ENCODE assay signal across 18 cellular contexts in genomic region chr1:205111354-205111753, GRCh38. TPM values are rescaled to one million over a fixed set of nuclear protein-coding genes. Genes with fewer than 3 reads are reported as not detected.
DNase-seq lines count a peak whose midpoint lies in the region; ATAC-seq, FAIRE-seq and TF ChIP-seq lines count a peak whose summit lies in the region.
"Had no signal": no experiment of that assay in that cellular context is flagged by ENCODE, and none has a peak within 500 bp of the region (broad histone marks: within the 10 kb centered on the region; RNA-seq: fewer than 3 reads in every experiment).

No MANE protein-coding gene starts in this region.

- H4K5ac ChIP-seq in H1 (ENCODE audit: insufficient read length, low read depth, low read length): no peak overlapping the region

- H3K4me3 Mint-ChIP-seq in activated CD4-positive, alpha-beta T cell treated with anti-CD3 and anti-CD28 coated beads for 36 hours: no peak overlapping the region
- no peak overlapping the region for H3K4me3 Mint-ChIP-seq in activated CD4-positive, alpha-beta T cell treated with anti-CD3 and anti-CD28 coated beads, Interleukin-2, amount 10 ng/mL, durations not matched to agents 7 days and 5 days
- no peak overlapping the region for H3K4me3 Mint-ChIP-seq in glutamatergic neuron (ENCODE audit: unreplicated experiment)

- H3K27ac ChIP-seq in OCI-LY3 (ENCODE audit: low read length) (peak overlapping the region; percentile 59), H1 (ENCODE audit: low read depth, low read length) (no peak overlapping the region)
- H3K27ac ChIP-seq: SK-N-MC had no signal

- H2AFZ ChIP-seq in OCI-LY3 (ENCODE audit: low read depth, low read length): no peak overlapping the region
- no peak overlapping the region for H2AFZ ChIP-seq in H1 (ENCODE audit: low read length)

- no peak overlapping the region for H2BK5ac ChIP-seq in H1 (ENCODE audit: low read depth, low read length)

- H3K9me3 Mint-ChIP-seq in activated CD4-positive, alpha-beta T cell treated with anti-CD3 and anti-CD28 coated beads for 36 hours (ENCODE audit: low read depth): no peaks in the 10 kb centered on the region
- H3K9me3 Mint-ChIP-seq in activated CD4-positive, alpha-beta T cell treated with anti-CD3 and anti-CD28 coated beads, Interleukin-2, amount 10 ng/mL, durations not matched to agents 7 days and 5 days: no peaks in the 10 kb centered on the region
- no peaks in the 10 kb centered on the region for H3K9me3 Mint-ChIP-seq in glutamatergic neuron (ENCODE audit: unreplicated experiment)

- H3K4me2 ChIP-seq in OCI-LY3 (ENCODE audit: low read length): peak overlapping the region; percentile 44
- no peak overlapping the region for H3K4me2 ChIP-seq in H1 (ENCODE audit: insufficient read depth in 1 of 2, low read depth in 2 of 2, low read length in 2 of 2)

- H2BK15ac ChIP-seq in H1 (ENCODE audit: low read length): no peak overlapping the region

- H3K79me1 ChIP-seq in H1 (ENCODE audit: low read depth, low read length): no peaks in the 10 kb centered on the region

- H3K79me2 ChIP-seq in OCI-LY3 (ENCODE audit: low read length) (peaks cover 11% of the 10 kb centered on the region), H1 (ENCODE audit: control insufficient read depth in 1 of 2, insufficient read depth in 2 of 2, low read length in 2 of 2) (peaks cover 0 to 4% of the 10 kb centered on the region in 2 experiments; a peak in 1 of 4 replicates)

- H3K4ac ChIP-seq in H1 (replicated peaks; ENCODE audit: insufficient read length, low read depth, low read length): no peak overlapping the region

- no peak overlapping the region for H2BK20ac ChIP-seq in H1 (ENCODE audit: low read length)

- H2BK120ac ChIP-seq in H1 (replicated peaks; ENCODE audit: low read depth, low read length): no peak overlapping the region

- no peak overlapping the region for H3K18ac ChIP-seq in H1 (ENCODE audit: extremely low read depth, low read length)

- H3K23me2 ChIP-seq in H1 (ENCODE audit: low read depth, low read length): no peaks in the 10 kb centered on the region

- H3K27ac Mint-ChIP-seq in activated CD4-positive, alpha-beta T cell treated with anti-CD3 and anti-CD28 coated beads for 36 hours: peak overlapping the region; percentile 4
- no peak overlapping the region for H3K27ac Mint-ChIP-seq in activated CD4-positive, alpha-beta T cell treated with anti-CD3 and anti-CD28 coated beads, Interleukin-2, amount 10 ng/mL, durations not matched to agents 7 days and 5 days
- H3K27ac Mint-ChIP-seq in glutamatergic neuron (ENCODE audit: unreplicated experiment): no peak overlapping the region

- peaks cover 19% of the 10 kb centered on the region for H3K36me3 Mint-ChIP-seq in activated CD4-positive, alpha-beta T cell treated with anti-CD3 and anti-CD28 coated beads for 36 hours (ENCODE audit: low read depth)
- peaks cover 25% of the 10 kb centered on the region for H3K36me3 Mint-ChIP-seq in activated CD4-positive, alpha-beta T cell treated with anti-CD3 and anti-CD28 coated beads, Interleukin-2, amount 10 ng/mL, durations not matched to agents 7 days and 5 days (ENCODE audit: low read depth)
- peaks cover 10% of the 10 kb centered on the region for H3K36me3 Mint-ChIP-seq in glutamatergic neuron (ENCODE audit: unreplicated experiment)

- TF ChIP-seq CTCF in D721Med (IDR thresholded peaks at IDR 0.05; ENCODE audit: insufficient read depth, missing control alignments): no peak
- no peak for TF ChIP-seq CTCF in OCI-LY3 (IDR thresholded peaks at IDR 0.05; ENCODE audit: low read depth, low read length)
- TF ChIP-seq CTCF in H1 (IDR thresholded peaks at IDR 0.05; ENCODE audit: control extremely low read depth in 1 of 3, insufficient read depth in 1 of 3, low read depth in 1 of 3, low read length in 3 of 3): no peak
- TF ChIP-seq CTCF in glutamatergic neuron (IDR thresholded peaks at IDR 0.05; ENCODE audit: partially characterized antibody, unreplicated experiment): no peak

- H3K27me3 ChIP-seq in OCI-LY3 (ENCODE audit: low read depth, low read length): no peaks in the 10 kb centered on the region
- H3K27me3 ChIP-seq in H1 (replicated peaks in 1 of 4; ENCODE audit: control insufficient read depth in 3 of 4, extremely low read depth in 1 of 4, insufficient read depth in 3 of 4, low read length in 3 of 4): no peaks in the 10 kb centered on the region

- TF ChIP-seq POLR2A in H1 (IDR thresholded peaks at IDR 0.05; ENCODE audit: control extremely low read depth in 1 of 2, low read depth in 2 of 2, low read length in 2 of 2): no peak

- H3K23ac ChIP-seq in H1 (ENCODE audit: insufficient read length): no peak overlapping the region

- no peaks in the 10 kb centered on the region for H3K9me3 ChIP-seq in OCI-LY3 (ENCODE audit: insufficient read depth, low read length)
- H3K9me3 ChIP-seq in H1 (ENCODE audit: insufficient read depth in 2 of 2, low read depth in 1 of 2, low read length in 1 of 2): no peaks in the 10 kb centered on the region

- H4K91ac ChIP-seq in H1 (replicated peaks; ENCODE audit: insufficient read length, low read length): no peak overlapping the region

- TF ChIP-seq RAD21 in H1 (IDR thresholded peaks at IDR 0.05 in 1 of 2, conservative IDR thresholded peaks at IDR 0.05 in 1 of 2; ENCODE audit: low read depth in 2 of 2, low read length in 2 of 2): no peak

- H2AK5ac ChIP-seq in H1 (ENCODE audit: low read depth, low read length): no peak overlapping the region

- POLR2A ChIA-PET in activated CD4-positive, alpha-beta T cell treated with anti-CD3 and anti-CD28 coated beads for 36 hours (lab: Charles Lee): no interaction called here
- POLR2A ChIA-PET in activated CD4-positive, alpha-beta T cell treated with anti-CD3 and anti-CD28 coated beads, Interleukin-2, amount 10 ng/mL, durations not matched to agents 7 days and 5 days (lab: Charles Lee): interaction anchor here (0.6 kb wide), 1 partner anchor 19 kb away, joined by 3 read pairs; no protein-coding TSS in a partner anchor
- POLR2A ChIA-PET in H1 (lab: Charles Lee; ENCODE audit: partially characterized antibody): interaction anchor here (0.7 to 3.3 kb wide), 4 partner anchors 10 to 30 kb away, joined by 3 to 21 read pairs (median 4); partner anchors contain the start of gene RBBP5

- peak overlapping the region; percentile 30 for H3K56ac ChIP-seq in H1 (replicated peaks; ENCODE audit: insufficient read length, low read depth, low read length)

- FAIRE-seq in D721Med (lab: Jason Lieb, UNC) (peak; percentile 48), H1 (lab: Jason Lieb, UNC) (no peak)

- no peak overlapping the region for H2BK12ac ChIP-seq in H1 (ENCODE audit: low read depth, low read length)

- peak; percentile 30 for ATAC-seq in activated CD4-positive, alpha-beta T cell treated with anti-CD3 and anti-CD28 coated beads for 36 hours
- no peak for ATAC-seq in GM18517 (IDR thresholded peaks at IDR 0.05; ENCODE audit: unreplicated experiment)

- no peak overlapping the region for H3K14ac ChIP-seq in H1 (ENCODE audit: insufficient read length)

- DNase-seq in activated CD4-positive, alpha-beta T cell treated with anti-CD3 and anti-CD28 coated beads for 36 hours: no peak
- no peak for DNase-seq in activated CD4-positive, alpha-beta T cell treated with anti-CD3 and anti-CD28 coated beads, Interleukin-2, amount 10 ng/mL, durations not matched to agents 7 days and 5 days
- DNase-seq in D721Med (ENCODE audit: insufficient read length, low spot score) (no peak), H1 (ENCODE audit: low read depth in 1 of 2, low spot score in 2 of 2) (no peak), NCI-H187 treated with DMSO at 0.1 percent for 48 hours (lab: John Stamatoyannopoulos, UW) (no peak), glutamatergic neuron (no peak)
- DNase-seq: 8988T, COR-L47, GF-D8, H7, NCI-H1105, NCI-H2081 treated with DMSO at 0.1 percent for 48 hours, NCI-H774, OCI-M1, SHP77 had no signal

- H3K4me3 ChIP-seq in OCI-LY3 (ENCODE audit: low read length) (no peak overlapping the region), H1 (ENCODE audit: extremely low read depth in 1 of 4, insufficient read depth in 2 of 4, low read depth in 3 of 4, low read length in 4 of 4) (no peak overlapping the region)
- H3K4me3 ChIP-seq: SK-N-MC had no signal

- H3K36me3 ChIP-seq in OCI-LY3 (replicated peaks; ENCODE audit: low read depth, low read length) (peaks cover 48% of the 10 kb centered on the region), H1 (ENCODE audit: control insufficient read depth in 2 of 4, insufficient read depth in 4 of 4, low read length in 3 of 4) (peaks cover 2 to 28% (median 11%) of the 10 kb centered on the region in 4 experiments; a peak in 6 of 8 replicates)

- peaks cover 9% of the 10 kb centered on the region for H4K20me1 ChIP-seq in OCI-LY3 (ENCODE audit: insufficient read depth, low read length)
- peaks cover 0 to 3% of the 10 kb centered on the region in 2 experiments for H4K20me1 ChIP-seq in H1 (replicated peaks in 1 of 2; ENCODE audit: control insufficient read depth in 1 of 2, insufficient read depth in 2 of 2, low read length in 2 of 2)

- peaks cover 18% of the 10 kb centered on the region for H3K4me1 ChIP-seq in OCI-LY3 (ENCODE audit: low read length)
- H3K4me1 ChIP-seq in H1 (replicated peaks in 1 of 4; ENCODE audit: control insufficient read depth in 3 of 4, insufficient read depth in 4 of 4, low read length in 3 of 4): no peaks in the 10 kb centered on the region; a peak in 1 of 7 replicates

- H3K4me1 Mint-ChIP-seq in activated CD4-positive, alpha-beta T cell treated with anti-CD3 and anti-CD28 coated beads for 36 hours: peaks cover 8% of the 10 kb centered on the region
- H3K4me1 Mint-ChIP-seq in activated CD4-positive, alpha-beta T cell treated with anti-CD3 and anti-CD28 coated beads, Interleukin-2, amount 10 ng/mL, durations not matched to agents 7 days and 5 days: peaks cover 5% of the 10 kb centered on the region
- no peaks in the 10 kb centered on the region for H3K4me1 Mint-ChIP-seq in glutamatergic neuron (ENCODE audit: low read depth, unreplicated experiment)

- intact Hi-C loops in activated CD4-positive, alpha-beta T cell treated with anti-CD3 and anti-CD28 coated beads for 36 hours (cut with DNase I, micrococcal nuclease): no loop called here

- CTCF ChIA-PET in activated CD4-positive, alpha-beta T cell treated with anti-CD3 and anti-CD28 coated beads for 36 hours (lab: Charles Lee): interaction anchor here (0.7 to 3.8 kb wide), 3 partner anchors 10 to 30 kb away, joined by 3 to 27 read pairs (median 3); partner anchors contain the start of gene RBBP5
- CTCF ChIA-PET in activated CD4-positive, alpha-beta T cell treated with anti-CD3 and anti-CD28 coated beads, Interleukin-2, amount 10 ng/mL, durations not matched to agents 7 days and 5 days (lab: Charles Lee): interaction anchor here (1.5 kb wide), 2 partner anchors 10 to 38 kb away, joined by 3 read pairs; partner anchors contain the start of gene RBBP5
- CTCF ChIA-PET in H1 (lab: Charles Lee; ENCODE audit: partially characterized antibody): interaction anchor here (1.5 kb wide), 1 partner anchor 145 kb away, joined by 5 read pairs; no protein-coding TSS in a partner anchor

- no peaks in the 10 kb centered on the region for H3K27me3 Mint-ChIP-seq in activated CD4-positive, alpha-beta T cell treated with anti-CD3 and anti-CD28 coated beads for 36 hours
- H3K27me3 Mint-ChIP-seq in activated CD4-positive, alpha-beta T cell treated with anti-CD3 and anti-CD28 coated beads, Interleukin-2, amount 10 ng/mL, durations not matched to agents 7 days and 5 days: no peaks in the 10 kb centered on the region
- no peaks in the 10 kb centered on the region for H3K27me3 Mint-ChIP-seq in glutamatergic neuron (ENCODE audit: unreplicated experiment)

- no peak for TF ChIP-seq EP300 in H1 (IDR thresholded peaks at IDR 0.05; ENCODE audit: borderline replicate concordance in 1 of 2, low read depth in 2 of 2, low read length in 2 of 2)

- H4K8ac ChIP-seq in H1 (ENCODE audit: extremely low read depth, insufficient read depth, low read length): no peak overlapping the region

- H3K9ac ChIP-seq in OCI-LY3 (ENCODE audit: low read length) (no peak overlapping the region), H1 (replicated peaks in 1 of 4; ENCODE audit: extremely low read depth in 1 of 4, low read depth in 3 of 4, low read length in 3 of 4) (no peak overlapping the region)

RNA-seq across cellular contexts. Expression of gene RBBP5, which starts 10.4 kb away (rescaled TPM):
- total RNA-seq in activated CD4-positive, alpha-beta T cell treated with anti-CD3 and anti-CD28 coated beads for 36 hours: 10 to 100 TPM; 23.1 to 24.3 TPM
- total RNA-seq in activated CD4-positive, alpha-beta T cell treated with anti-CD3 and anti-CD28 coated beads, Interleukin-2, amount 10 ng/mL, durations not matched to agents 7 days and 5 days: 10 to 100 TPM; 22.2 to 24.7 TPM
- total RNA-seq in H1 (2021; fragmentation: NEBNext Ultra II Directional; extraction: Animal tissue kit (Norgen Biotek cat#: 25700)): 20.4 and 21.5 TPM in 2 replicates
- polyA plus RNA-seq in H1 (2011; rRNA removed): 6.7 and 7.6 TPM in 2 replicates
- 15.5 TPM for polyA plus RNA-seq in H1 (2011; cell fraction: cytosol; rRNA removed)
- polyA plus RNA-seq in H1 (2011; cell fraction: nucleus; rRNA removed): 3.6 TPM
- 8.4 to 12.3 TPM (median 10.8 TPM) in 4 replicates for polyA plus RNA-seq in H1 (2012, experiment 1 of 2)
- polyA plus RNA-seq in H1 (2012, experiment 2 of 2): 1.8 TPM
- polyA plus RNA-seq in H1 (2013, experiment 1 of 2): 10.5 TPM
- 11.2 TPM for polyA plus RNA-seq in H1 (2013, experiment 2 of 2)
- 21.0 and 21.4 TPM in 2 replicates for polyA minus RNA-seq in H1 (2011; rRNA and poly(A)+ RNA removed)
- polyA minus RNA-seq in H1 (2011; cell fraction: cytosol; rRNA and poly(A)+ RNA removed): 11.5 TPM
- polyA minus RNA-seq in H1 (2011; cell fraction: nucleus; rRNA and poly(A)+ RNA removed): 7.6 TPM
- 20.6 TPM for total RNA-seq in glutamatergic neuron (ENCODE audit: unreplicated experiment)

RNA-seq across cellular contexts. Expression of gene TMEM81, which starts 27.1 kb away (rescaled TPM):
- total RNA-seq in activated CD4-positive, alpha-beta T cell treated with anti-CD3 and anti-CD28 coated beads for 36 hours: 1 to 10 TPM; 1.9 to 2.8 TPM
- total RNA-seq in activated CD4-positive, alpha-beta T cell treated with anti-CD3 and anti-CD28 coated beads, Interleukin-2, amount 10 ng/mL, durations not matched to agents 7 days and 5 days: 1 to 10 TPM; 2.4 to 2.9 TPM
- total RNA-seq in H1 (2021; fragmentation: NEBNext Ultra II Directional; extraction: Animal tissue kit (Norgen Biotek cat#: 25700)): 5.8 and 5.9 TPM in 2 replicates
- polyA plus RNA-seq in H1 (2011; rRNA removed): 1.3 and 2.1 TPM in 2 replicates
- polyA plus RNA-seq in H1 (2011; cell fraction: cytosol; rRNA removed): 3.1 TPM
- 1.3 TPM for polyA plus RNA-seq in H1 (2011; cell fraction: nucleus; rRNA removed)
- polyA plus RNA-seq in H1 (2012, experiment 1 of 2): 3.9 to 4.9 TPM (median 4.8 TPM) in 4 replicates
- polyA plus RNA-seq in H1 (2012, experiment 2 of 2): 0.56 TPM
- 1.7 TPM for polyA plus RNA-seq in H1 (2013, experiment 1 of 2)
- polyA plus RNA-seq in H1 (2013, experiment 2 of 2): 1.9 TPM
- 4.8 and 6.8 TPM in 2 replicates for polyA minus RNA-seq in H1 (2011; rRNA and poly(A)+ RNA removed)
- polyA minus RNA-seq in H1 (2011; cell fraction: cytosol; rRNA and poly(A)+ RNA removed): 1.2 TPM
- 6.8 TPM for polyA minus RNA-seq in H1 (2011; cell fraction: nucleus; rRNA and poly(A)+ RNA removed)
- total RNA-seq in glutamatergic neuron (ENCODE audit: unreplicated experiment): 9.3 TPM
